16 cellular contexts compared by ENCODE assay signal in genomic region chr10:6082496-6083395, GRCh38. TPM values are rescaled to one million over a fixed set of nuclear protein-coding genes. Genes with fewer than 3 reads are reported as not detected.
A peak's percentile ranks its signal among the peaks of the same experiment; 100 is the strongest.
DNase-seq lines count a peak whose midpoint lies in the region; ATAC-seq and TF ChIP-seq lines count a peak whose summit lies in the region.
"Had no signal": no experiment of that assay in that cellular context is flagged by ENCODE, and none has a peak within 500 bp of the region (broad histone marks: within the 10 kb centered on the region; RNA-seq: fewer than 3 reads in every experiment).

No MANE protein-coding gene starts in this region.

- no peaks in the 10 kb centered on the region for H4K20me1 ChIP-seq in smooth muscle cell (ENCODE audit: low read depth)

- peak overlapping the region; percentile 70 for H2AFZ ChIP-seq in smooth muscle cell (ENCODE audit: low read depth)

- no peaks in the 10 kb centered on the region for H3K79me2 ChIP-seq in smooth muscle cell (ENCODE audit: low read depth)

- H3K4me3 ChIP-seq in smooth muscle cell: no peak overlapping the region
- H3K4me3 ChIP-seq: prostate gland had no signal

- peaks cover 4% of the 10 kb centered on the region for H3K9me3 Mint-ChIP-seq in activated T-cell treated with anti-CD3 and anti-CD28 coated beads, Interleukin-2, amount 50 U/mL, for 24 hours
- H3K9me3 Mint-ChIP-seq: naive thymus-derived CD8-positive, alpha-beta T cell had no signal

- no peaks in the 10 kb centered on the region for H3K27me3 Mint-ChIP-seq in activated T-cell treated with anti-CD3 and anti-CD28 coated beads, Interleukin-2, amount 50 U/mL, for 24 hours
- H3K27me3 Mint-ChIP-seq in T-helper 17 cell: no peaks in the 10 kb centered on the region

- TF ChIP-seq CTCF in smooth muscle cell (IDR thresholded peaks at IDR 0.05; ENCODE audit: borderline replicate concordance, insufficient read depth, poor library complexity, severe bottlenecking): no peak
- TF ChIP-seq CTCF in GM13976 (IDR thresholded peaks at IDR 0.05; ENCODE audit: borderline replicate concordance, control extremely low read depth, extremely low read depth, insufficient read depth, missing control alignments): no peak

- H3F3A ChIP-seq in smooth muscle cell (ENCODE audit: low read depth): no peaks in the 10 kb centered on the region

- no peak for ATAC-seq in T-helper 17 cell
- no peak for ATAC-seq in GM21381 (IDR thresholded peaks at IDR 0.05; ENCODE audit: unreplicated experiment)
- no peak for ATAC-seq in GM18867 (IDR thresholded peaks at IDR 0.05; ENCODE audit: unreplicated experiment)

- H3K4me1 ChIP-seq in smooth muscle cell (ENCODE audit: low read depth): peaks cover 8% of the 10 kb centered on the region
- H3K4me1 ChIP-seq: prostate gland had no signal

- DNase-seq in activated T-cell treated with anti-CD3 and anti-CD28 coated beads, Interleukin-2, amount 50 U/mL, for 24 hours: no peak
- no peak for DNase-seq in activated T-cell treated with anti-CD3 and anti-CD28 coated beads, Interleukin-2, amount 50 U/mL, for 1 hour
- no peak for DNase-seq in T-helper 17 cell
- DNase-seq in dermis blood vessel endothelial cell: peak; percentile 54
- DNase-seq in smooth muscle cell (lab: John Stamatoyannopoulos, UW; ENCODE audit: unreplicated experiment): no peak
- DNase-seq in GM13976 (ENCODE audit: low spot score): no peak
- DNase-seq: cortex of kidney, mammary epithelial cell, NCI-H2081 treated with DMSO at 0.1 percent for 48 hours had no signal

- H3K27ac ChIP-seq in smooth muscle cell (ENCODE audit: low read depth): no peak overlapping the region
- H3K27ac ChIP-seq: prostate gland, VCaP had no signal

- H3K9me3 ChIP-seq in T-helper 17 cell (ENCODE audit: control insufficient read depth, low read length, poor library complexity, severe bottlenecking): no peaks in the 10 kb centered on the region
- no peaks in the 10 kb centered on the region for H3K9me3 ChIP-seq in smooth muscle cell (replicated peaks; ENCODE audit: low read depth)
- H3K9me3 ChIP-seq: prostate gland had no signal

- H3K36me3 ChIP-seq in smooth muscle cell (ENCODE audit: low read depth): no peaks in the 10 kb centered on the region
- H3K36me3 ChIP-seq: prostate gland had no signal

- H3K4me2 ChIP-seq in smooth muscle cell: peak overlapping the region; percentile 61

- H3K27me3 ChIP-seq in smooth muscle cell (ENCODE audit: low read depth): no peaks in the 10 kb centered on the region

- H3K4me1 Mint-ChIP-seq in activated T-cell treated with anti-CD3 and anti-CD28 coated beads, Interleukin-2, amount 50 U/mL, for 24 hours (ENCODE audit: low read depth): peaks cover 65% of the 10 kb centered on the region
- peaks cover 28% of the 10 kb centered on the region for H3K4me1 Mint-ChIP-seq in T-helper 17 cell

- in situ Hi-C loops in GM13976 (cut with MboI; ENCODE audit: low sequenced_read_pairs, unreplicated experiment): no loop called here

- H3K36me3 Mint-ChIP-seq in activated T-cell treated with anti-CD3 and anti-CD28 coated beads, Interleukin-2, amount 50 U/mL, for 24 hours (ENCODE audit: low read depth): no peaks in the 10 kb centered on the region
- H3K36me3 Mint-ChIP-seq in T-helper 17 cell (ENCODE audit: low read depth): no peaks in the 10 kb centered on the region
- H3K36me3 Mint-ChIP-seq: naive thymus-derived CD8-positive, alpha-beta T cell had no signal

- 82% methylated on average over 9 of the region's 9 CpGs for WGBS in smooth muscle cell (ENCODE audit: low lambda C conversion rate)

- peak overlapping the region; percentile 97 for H3K27ac Mint-ChIP-seq in activated T-cell treated with anti-CD3 and anti-CD28 coated beads, Interleukin-2, amount 50 U/mL, for 24 hours
- peak overlapping the region; percentile 67 for H3K27ac Mint-ChIP-seq in T-helper 17 cell

- H3K9ac ChIP-seq in smooth muscle cell (ENCODE audit: low read depth): no peak overlapping the region

- H3K4me3 Mint-ChIP-seq in activated T-cell treated with anti-CD3 and anti-CD28 coated beads, Interleukin-2, amount 50 U/mL, for 24 hours: peak overlapping the region; percentile 74
- peak overlapping the region; percentile 82 for H3K4me3 Mint-ChIP-seq in T-helper 17 cell

RNA-seq across cellular contexts. Expression of gene RBM17, which starts 6.1 kb away (rescaled TPM):
- total RNA-seq in T-helper 17 cell (100 to 1,000 TPM; 133 to 146 TPM), dermis blood vessel endothelial cell (65.3 and 67.9 TPM in 2 replicates), smooth muscle cell (20.0 and 37.0 TPM in 2 replicates)
- polyA plus RNA-seq in smooth muscle cell: 68.3 and 81.2 TPM in 2 replicates

RNA-seq across cellular contexts. Expression of gene IL2RA, which starts 20.6 kb away (rescaled TPM):
- total RNA-seq in T-helper 17 cell (10 to 100 TPM; 51.7 to 59.2 TPM), dermis blood vessel endothelial cell (not detected in 2 replicates), smooth muscle cell (not detected in 2 replicates)
- polyA plus RNA-seq in smooth muscle cell: not detected in 2 replicates
- total RNA-seq: Daoy, epithelial cell of proximal tubule, mammary epithelial cell had no signal
- polyA plus RNA-seq: mammary epithelial cell had no signal

Comparison
In these comparisons a context has a peak if more than half of its experiments do, and no peak if none do; other contexts are left out.
1. RNA of gene IL2RA, which starts 20.6 kb away (total RNA-seq): 51.7 to 59.2 TPM in T-helper 17 cell; not detected in dermis blood vessel endothelial cell and not detected in smooth muscle cell; every median in the first group is over 10 times any median in the second.